9 cellular contexts compared by ENCODE assay signal in genomic region chr5:40831346-40832210, GRCh38. TPM values are rescaled to one million over a fixed set of nuclear protein-coding genes. Genes with fewer than 3 reads are reported as not detected.
A peak's percentile ranks its signal among the peaks of the same experiment; 100 is the strongest.
DNase-seq lines count a peak whose midpoint lies in the region; ATAC-seq and TF ChIP-seq lines count a peak whose summit lies in the region.
"Had no signal": no experiment of that assay in that cellular context is flagged by ENCODE, and none has a peak within 500 bp of the region (broad histone marks: within the 10 kb centered on the region; RNA-seq: fewer than 3 reads in every experiment).

No MANE protein-coding gene starts in this region.

- no peak overlapping the region for H2AFZ ChIP-seq in SK-N-SH (ENCODE audit: low read depth)

- no peak for TF ChIP-seq CTCF in CD4-positive, alpha-beta T cell (IDR thresholded peaks at IDR 0.05)
- TF ChIP-seq CTCF in HFF-Myc (IDR thresholded peaks at IDR 0.05; ENCODE audit: low read depth, low read length, missing control alignments) (no peak), SK-N-SH (IDR thresholded peaks at IDR 0.05) (no peak)

- H3K27me3 ChIP-seq in CD4-positive, alpha-beta T cell (ENCODE audit: control insufficient read depth, insufficient read depth, low read length), result no peaks in the 10 kb centered on the region
- H3K27me3 ChIP-seq in SK-N-SH (ENCODE audit: insufficient read depth) (no peaks in the 10 kb centered on the region), iPS-18a (ENCODE audit: control insufficient read depth, insufficient read depth, low read length) (no peaks in the 10 kb centered on the region)

- peak overlapping the region; percentile 88; the same call in 1 of the 2 replicates for H3K4me2 ChIP-seq in SK-N-SH

- H3K36me3 ChIP-seq in SK-N-SH (replicated peaks in 1 of 2; ENCODE audit: control insufficient read depth in 1 of 2, insufficient read depth in 2 of 2, low read length in 1 of 2) (peaks cover 73 to 76% of the 10 kb centered on the region in 2 experiments), iPS-18a (ENCODE audit: control insufficient read depth, low read depth, low read length) (peaks cover 80% of the 10 kb centered on the region)

- intact Hi-C loops in CD4-positive, alpha-beta T cell (cut with DNase I, micrococcal nuclease), result loop anchor here in 1 of 2 experiments (5.0 to 10.0 kb wide), 2 partner anchors 139 to 427 kb away; no protein-coding TSS in a partner anchor

- CTCF ChIA-PET in CD4-positive, alpha-beta T cell (lab: Charles Lee), result interaction anchor here (1.0 to 1.4 kb wide), 2 partner anchors 9 to 33 kb away, joined by 3 to 5 read pairs; partner anchors contain the start of genes CARD6 and PRKAA1
- CTCF ChIA-PET in SK-N-SH (lab: Yijun Ruan, JAX), result interaction anchor here (0.9 kb wide), 1 partner anchor 76 kb away, joined by 7 read pairs; the partner anchor contains the start of gene TTC33
- CTCF ChIA-PET in T-cell (lab: Charles Lee), result interaction anchor here (0.8 to 1.0 kb wide), 2 partner anchors 33 to 1118 kb away, joined by 3 to 6 read pairs; partner anchors contain the start of gene PRKAA1 (in 1 of the 2)

- peaks cover 65% of the 10 kb centered on the region for H3K4me1 Mint-ChIP-seq in CD4-positive, alpha-beta T cell (ENCODE audit: low read depth)
- H3K4me1 Mint-ChIP-seq in T-cell, result peaks cover 46 to 59% (median 58%) of the 10 kb centered on the region in 3 donors

- no peak overlapping the region for H3K27ac ChIP-seq in CD4-positive, alpha-beta T cell (ENCODE audit: low read depth, low read length)
- H3K27ac ChIP-seq in SK-N-SH (ENCODE audit: low read depth in 2 of 2, low read length in 1 of 2) (peak overlapping the region in 1 of 2 experiments; percentile 18; a peak in 3 of 4 replicates), iPS-18a (ENCODE audit: low read length) (no peak overlapping the region)

- H3K4me3 Mint-ChIP-seq in CD4-positive, alpha-beta T cell, result peak overlapping the region; percentile 5
- H3K4me3 Mint-ChIP-seq in T-cell, result no peak overlapping the region

- peaks cover 13 to 24% of the 10 kb centered on the region in 2 experiments; a peak in 3 of 4 replicates for H3K4me1 ChIP-seq in SK-N-SH (ENCODE audit: control insufficient read depth in 1 of 2, insufficient read depth in 2 of 2, low read depth in 1 of 2, low read length in 1 of 2)
- H3K4me1 ChIP-seq in iPS-18a (ENCODE audit: control insufficient read depth, low read depth, low read length), result peaks cover 19% of the 10 kb centered on the region

- H3K36me3 Mint-ChIP-seq in CD4-positive, alpha-beta T cell (ENCODE audit: low read depth), result peaks cover 87% of the 10 kb centered on the region
- H3K36me3 Mint-ChIP-seq in T-cell, result peaks cover 79% of the 10 kb centered on the region

- POLR2A ChIA-PET in CD4-positive, alpha-beta T cell (lab: Charles Lee), result no interaction called here
- POLR2A ChIA-PET in SK-N-SH (lab: Yijun Ruan, JAX) (interaction anchor here (0.7 kb wide), 1 partner anchor 8 kb away, joined by 3 read pairs; no protein-coding TSS in a partner anchor), T-cell (lab: Charles Lee) (interaction anchor here (0.5 to 1.4 kb wide), 6 partner anchors 18 to 1759 kb away, joined by 3 to 5 read pairs (median 3); partner anchors contain the start of gene PRKAA1 (in 1 of the 2))

- H3K79me2 ChIP-seq in SK-N-SH (ENCODE audit: insufficient read depth), result peaks cover 67% of the 10 kb centered on the region

- no peak for TF ChIP-seq EP300 in SK-N-SH (IDR thresholded peaks at IDR 0.05; ENCODE audit: borderline replicate concordance in 1 of 2, low read depth in 1 of 2, low read length in 1 of 2)

- H3K27me3 Mint-ChIP-seq in CD4-positive, alpha-beta T cell, result no peaks in the 10 kb centered on the region
- no peaks in the 10 kb centered on the region for H3K27me3 Mint-ChIP-seq in T-cell

- H3K9me2 ChIP-seq in SK-N-SH, result no peaks in the 10 kb centered on the region

- DNase-seq in CD4-positive, alpha-beta T cell, result no peak
- DNase-seq in HFF-Myc (ENCODE audit: extremely low read depth, low read depth) (no peak), SK-N-SH (no peak), SKM-1 treated with dmso at 0.1 percent for 144 hours (lab: John Stamatoyannopoulos, UW; ENCODE audit: unreplicated experiment) (no peak), T-cell (no peak), NCI-H446 treated with DMSO at 0.1 percent for 48 hours (lab: John Stamatoyannopoulos, UW) (no peak)
- DNase-seq: Right ventricle myocardium superior had no signal

- H3K9me3 ChIP-seq in CD4-positive, alpha-beta T cell (ENCODE audit: control insufficient read depth, low read length), result no peaks in the 10 kb centered on the region
- H3K9me3 ChIP-seq in SK-N-SH (no peaks in the 10 kb centered on the region), iPS-18a (ENCODE audit: control insufficient read depth, low read depth, low read length) (no peaks in the 10 kb centered on the region)

- no peak overlapping the region for H3K9ac ChIP-seq in SK-N-SH
- peak overlapping the region; percentile 100 for H3K9ac ChIP-seq in iPS-18a (ENCODE audit: low read length)

- H3K4me3 ChIP-seq in HFF-Myc (replicated peaks; ENCODE audit: low read depth, low read length) (peak overlapping the region; percentile 100), SK-N-SH (ENCODE audit: low read depth in 2 of 2, low read length in 1 of 2) (no peak overlapping the region), iPS-18a (ENCODE audit: low read length) (peak overlapping the region; percentile 100)

- no peak for ATAC-seq in CD4-positive, alpha-beta T cell (ENCODE audit: poor library complexity)
- ATAC-seq in T-cell (replicated peaks in 1 of 4) (no peak), GM19328 (IDR thresholded peaks at IDR 0.05; ENCODE audit: unreplicated experiment) (no peak)

- no peak for TF ChIP-seq RAD21 in SK-N-SH (IDR thresholded peaks at IDR 0.05; ENCODE audit: low read length)

- H3K27ac Mint-ChIP-seq in CD4-positive, alpha-beta T cell, result peak overlapping the region; percentile 97
- peak overlapping the region in 1 of 2 donors; percentile 4 for H3K27ac Mint-ChIP-seq in T-cell

- 64% methylated on average over 4 of the region's 4 CpGs for WGBS in SK-N-SH (ENCODE audit: low lambda C conversion rate)

- no peaks in the 10 kb centered on the region for H3K9me3 Mint-ChIP-seq in CD4-positive, alpha-beta T cell
- H3K9me3 Mint-ChIP-seq in T-cell, result no peaks in the 10 kb centered on the region

- peaks cover 71% of the 10 kb centered on the region for H3F3A ChIP-seq in SK-N-SH (replicated peaks; ENCODE audit: insufficient read depth)

- peaks cover 75% of the 10 kb centered on the region for H4K20me1 ChIP-seq in SK-N-SH (ENCODE audit: insufficient read depth)

TF ChIP-seq in SK-N-SH, 30 proteins besides CTCF, POLR2A, EP300 and RAD21:
- TF ChIP-seq RXRA (IDR thresholded peaks at IDR 0.05; ENCODE audit: borderline replicate concordance, low read depth) (no peak), POLR2AphosphoS5 (IDR thresholded peaks at IDR 0.05; ENCODE audit: low read depth, low read length) (peak; percentile 6; the same call in 1 of the 2 replicates)
- TF ChIP-seq, protein P1, sequence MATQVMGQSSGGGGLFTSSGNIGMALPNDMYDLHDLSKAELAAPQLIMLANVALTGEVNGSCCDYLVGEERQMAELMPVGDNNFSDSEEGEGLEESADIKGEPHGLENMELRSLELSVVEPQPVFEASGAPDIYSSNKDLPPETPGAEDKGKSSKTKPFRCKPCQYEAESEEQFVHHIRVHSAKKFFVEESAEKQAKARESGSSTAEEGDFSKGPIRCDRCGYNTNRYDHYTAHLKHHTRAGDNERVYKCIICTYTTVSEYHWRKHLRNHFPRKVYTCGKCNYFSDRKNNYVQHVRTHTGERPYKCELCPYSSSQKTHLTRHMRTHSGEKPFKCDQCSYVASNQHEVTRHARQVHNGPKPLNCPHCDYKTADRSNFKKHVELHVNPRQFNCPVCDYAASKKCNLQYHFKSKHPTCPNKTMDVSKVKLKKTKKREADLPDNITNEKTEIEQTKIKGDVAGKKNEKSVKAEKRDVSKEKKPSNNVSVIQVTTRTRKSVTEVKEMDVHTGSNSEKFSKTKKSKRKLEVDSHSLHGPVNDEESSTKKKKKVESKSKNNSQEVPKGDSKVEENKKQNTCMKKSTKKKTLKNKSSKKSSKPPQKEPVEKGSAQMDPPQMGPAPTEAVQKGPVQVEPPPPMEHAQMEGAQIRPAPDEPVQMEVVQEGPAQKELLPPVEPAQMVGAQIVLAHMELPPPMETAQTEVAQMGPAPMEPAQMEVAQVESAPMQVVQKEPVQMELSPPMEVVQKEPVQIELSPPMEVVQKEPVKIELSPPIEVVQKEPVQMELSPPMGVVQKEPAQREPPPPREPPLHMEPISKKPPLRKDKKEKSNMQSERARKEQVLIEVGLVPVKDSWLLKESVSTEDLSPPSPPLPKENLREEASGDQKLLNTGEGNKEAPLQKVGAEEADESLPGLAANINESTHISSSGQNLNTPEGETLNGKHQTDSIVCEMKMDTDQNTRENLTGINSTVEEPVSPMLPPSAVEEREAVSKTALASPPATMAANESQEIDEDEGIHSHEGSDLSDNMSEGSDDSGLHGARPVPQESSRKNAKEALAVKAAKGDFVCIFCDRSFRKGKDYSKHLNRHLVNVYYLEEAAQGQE (IDR thresholded peaks at IDR 0.05; ENCODE audit: low read depth, low read length), result no peak

RNA-seq across cellular contexts. Expression of gene RPL37, which starts 3.4 kb away (rescaled TPM):
- 1,000 to 10,000 TPM; 2,845 to 2,986 TPM for total RNA-seq in CD4-positive, alpha-beta T cell
- polyA plus RNA-seq in SK-N-SH (2012; rRNA removed), result 297 and 465 TPM in 2 replicates
- 477 and 1,130 TPM in 2 replicates for polyA plus RNA-seq in SK-N-SH (2012; cell fraction: cytosol; rRNA removed)
- 230 and 235 TPM in 2 replicates for polyA plus RNA-seq in SK-N-SH (2012; cell fraction: nucleus; rRNA removed)
- 1,000 to 10,000 TPM; 2,003 to 2,190 (median 2,100) TPM for total RNA-seq in T-cell

RNA-seq across cellular contexts. Expression of gene CARD6, which starts 9.6 kb away (rescaled TPM):
- under 1 TPM; 0.16 to 0.53 TPM for total RNA-seq in CD4-positive, alpha-beta T cell
- 0.03 TPM in 2 replicates for polyA plus RNA-seq in SK-N-SH (2012; rRNA removed)
- 0.04 and 0.05 TPM in 2 replicates for polyA plus RNA-seq in SK-N-SH (2012; cell fraction: cytosol; rRNA removed)
- polyA plus RNA-seq in SK-N-SH (2012; cell fraction: nucleus; rRNA removed), result 0.04 TPM in 2 replicates
- total RNA-seq in T-cell, result 1 to 10 TPM; 1.3 to 4.3 (median 2.2) TPM

RNA-seq across cellular contexts. Expression of gene PRKAA1, which starts 33.4 kb away (rescaled TPM):
- total RNA-seq in CD4-positive, alpha-beta T cell, result 100 to 1,000 TPM; 102 to 105 TPM
- polyA plus RNA-seq in SK-N-SH (2012; rRNA removed), result 23.2 and 34.4 TPM in 2 replicates
- polyA plus RNA-seq in SK-N-SH (2012; cell fraction: cytosol; rRNA removed), result 24.4 and 27.7 TPM in 2 replicates
- 63.9 and 115 TPM in 2 replicates for polyA plus RNA-seq in SK-N-SH (2012; cell fraction: nucleus; rRNA removed)
- total RNA-seq in T-cell, result 100 to 1,000 TPM in 2 of 5 donors, 10 to 100 TPM in 3; 92.3 to 112 (median 96.7) TPM

Comparison
In these comparisons a context has a peak if more than half of its experiments do, and no peak if none do; other contexts are left out.
1. H3K4me3 ChIP-seq: peak in HFF-Myc (single experiment) and iPS-18a (single experiment); none in SK-N-SH (0 of 2).